Comparison of ENCODE assay signal across 1 cellular context in genomic region chr2:105783151-105783738, GRCh38.
TF ChIP-seq lines count a peak whose summit lies in the region.

No MANE protein-coding gene starts in this region.

TF ChIP-seq in WTC11, 78 proteins besides CTCF, POLR2A, EP300 and RAD21 (continued from another document):
- TF ChIP-seq ZNF425 (CRISPR knock-in tag; conservative IDR thresholded peaks at IDR 0.05) (no peak), HMGXB4 (CRISPR knock-in tag; IDR thresholded peaks at IDR 0.05) (no peak), MYBL2 (CRISPR knock-in tag; IDR thresholded peaks at IDR 0.05) (no peak), HMGA2 (CRISPR knock-in tag; IDR thresholded peaks at IDR 0.05) (no peak), ZNF423 (CRISPR knock-in tag; IDR thresholded peaks at IDR 0.05) (no peak), JUN (CRISPR knock-in tag; IDR thresholded peaks at IDR 0.05) (no peak), CBFB (CRISPR knock-in tag; IDR thresholded peaks at IDR 0.05; ENCODE audit: low read depth) (no peak), FOXP1 (CRISPR knock-in tag; IDR thresholded peaks at IDR 0.05; ENCODE audit: borderline replicate concordance) (no peak), NFE2L1 (CRISPR knock-in tag; IDR thresholded peaks at IDR 0.05) (no peak), ZBTB43 (CRISPR knock-in tag; IDR thresholded peaks at IDR 0.05) (no peak), ZNF232 (CRISPR knock-in tag; IDR thresholded peaks at IDR 0.05) (no peak)
TF ChIP-seq in WTC11: peak in this region for 0.
